Comparison of ENCODE assay signal across 17 cellular contexts in genomic region chr12:109137055-109137454, GRCh38. TPM values are rescaled to one million over a fixed set of nuclear protein-coding genes. Genes with fewer than 3 reads are reported as not detected.
DNase-seq lines count a peak whose midpoint lies in the region; TF ChIP-seq lines count a peak whose summit lies in the region.
"Had no signal": no experiment of that assay in that cellular context is flagged by ENCODE, and none has a peak within 500 bp of the region (broad histone marks: within the 10 kb centered on the region; RNA-seq: fewer than 3 reads in every experiment).

No MANE protein-coding gene starts in this region.

- H3K9ac ChIP-seq in mammary epithelial cell (ENCODE audit: insufficient read depth, low read length) (no peak overlapping the region), colonic mucosa (ENCODE audit: low read depth in 2 of 2, low read length in 2 of 2) (no peak overlapping the region)

- CTCF ChIA-PET in mammary epithelial cell (lab: Charles Lee; ENCODE audit: low non-redundant PET): no interaction called here

- intact Hi-C loops in breast epithelium (cut with DNase I; ENCODE audit: low total_unique reads) (no loop called here), mammary epithelial cell (cut with micrococcal nuclease) (no loop called here), sigmoid colon (cut with DNase I) (no loop called here), transverse colon (cut with DNase I; ENCODE audit: low total_unique reads) (no loop called here), colonic mucosa (cut with DNase I) (no loop called here)

- H3K79me2 ChIP-seq in mammary epithelial cell (ENCODE audit: insufficient read depth, low read length): no peaks in the 10 kb centered on the region

- dilution Hi-C loops in mammary epithelial cell (cut with HindIII; ENCODE audit: low sequenced_read_pairs): no loop called here

- no peak for TF ChIP-seq POLR2A in breast epithelium (IDR thresholded peaks at IDR 0.05)
- TF ChIP-seq POLR2A in sigmoid colon (IDR thresholded peaks at IDR 0.05): no peak
- no peak for TF ChIP-seq POLR2A in transverse colon (IDR thresholded peaks at IDR 0.05)

- WGBS in mammary epithelial cell (ENCODE audit: low coverage, missing lambda C conversion rate): 94% methylated on average over 2 of the region's 2 CpGs
- WGBS in sigmoid colon, 2 donors: 76 to 77% methylated on average over 2 of the region's 2 CpGs
- WGBS in transverse colon (ENCODE audit: low coverage in 1 of 2), 2 donors: 60 to 83% methylated on average over 2 of the region's 2 CpGs

- H3K4me2 ChIP-seq in mammary epithelial cell (ENCODE audit: insufficient read depth, low read depth, low read length): no peak overlapping the region

- peaks cover 0 to 6% of the 10 kb centered on the region in 2 donors for H3K4me1 ChIP-seq in breast epithelium
- no peaks in the 10 kb centered on the region for H3K4me1 ChIP-seq in mammary epithelial cell (ENCODE audit: insufficient read depth, low read length)
- H3K4me1 ChIP-seq in sigmoid colon: peaks cover 0 to 32% (median 21%) of the 10 kb centered on the region in 4 donors
- H3K4me1 ChIP-seq in transverse colon: peaks cover 0 to 8% (median 0%) of the 10 kb centered on the region in 4 donors
- H3K4me1 ChIP-seq in colonic mucosa: no peaks in the 10 kb centered on the region

- H3K36me3 ChIP-seq in breast epithelium: no peaks in the 10 kb centered on the region
- no peaks in the 10 kb centered on the region for H3K36me3 ChIP-seq in mammary epithelial cell (ENCODE audit: insufficient read depth, low read length)
- H3K36me3 ChIP-seq in sigmoid colon: peaks cover 0 to 14% (median 7%) of the 10 kb centered on the region in 4 donors
- peaks cover 0 to 6% (median 2%) of the 10 kb centered on the region in 4 donors for H3K36me3 ChIP-seq in transverse colon
- H3K36me3 ChIP-seq in colonic mucosa: no peaks in the 10 kb centered on the region

- peak in 1 of 4 donors; percentile 16 for TF ChIP-seq EP300 in sigmoid colon (IDR thresholded peaks at IDR 0.05)
- no peak for TF ChIP-seq EP300 in transverse colon (IDR thresholded peaks at IDR 0.05; ENCODE audit: low read depth)

- H3K9me3 ChIP-seq in breast epithelium (no peaks in the 10 kb centered on the region), mammary epithelial cell (replicated peaks; ENCODE audit: insufficient read depth, low read length) (peaks cover 4% of the 10 kb centered on the region), sigmoid colon (no peaks in the 10 kb centered on the region), transverse colon (no peaks in the 10 kb centered on the region), colonic mucosa (no peaks in the 10 kb centered on the region)

- H3K27ac ChIP-seq in breast epithelium (peak overlapping the region; percentile 57 to 81), mammary epithelial cell (ENCODE audit: insufficient read depth, low read depth, low read length) (no peak overlapping the region), sigmoid colon (peak overlapping the region; percentile 41 to 60 (median 54)), transverse colon (peak overlapping the region; percentile 6 to 33 (median 22)), colonic mucosa (no peak overlapping the region)
- H3K27ac ChIP-seq: 22Rv1 had no signal

- TF ChIP-seq CTCF in breast epithelium (IDR thresholded peaks at IDR 0.05) (no peak), mammary epithelial cell (conservative IDR thresholded peaks at IDR 0.05 in 1 of 2, IDR thresholded peaks at IDR 0.05 in 1 of 2; ENCODE audit: extremely low read depth in 1 of 2, insufficient read depth in 1 of 2, low read depth in 1 of 2, low read length in 2 of 2) (no peak), sigmoid colon (IDR thresholded peaks at IDR 0.05) (no peak), transverse colon (IDR thresholded peaks at IDR 0.05) (no peak), colonic mucosa (IDR thresholded peaks at IDR 0.05) (no peak)

- no peaks in the 10 kb centered on the region for H3K27me3 ChIP-seq in breast epithelium
- H3K27me3 ChIP-seq in mammary epithelial cell (ENCODE audit: insufficient read depth, low read length): no peaks in the 10 kb centered on the region
- no peaks in the 10 kb centered on the region for H3K27me3 ChIP-seq in sigmoid colon
- H3K27me3 ChIP-seq in transverse colon: no peaks in the 10 kb centered on the region
- H3K27me3 ChIP-seq in colonic mucosa: no peaks in the 10 kb centered on the region

- no TSS peak for BruUV-seq in mammary epithelial cell (replicated peaks; lab: Mats Ljungman, UMichigan)

- H4K20me1 ChIP-seq in mammary epithelial cell (ENCODE audit: insufficient read depth, low read length): no peaks in the 10 kb centered on the region

- in situ Hi-C loops in mammary epithelial cell (cut with MboI; ENCODE audit: low sequenced_read_pairs in 2 of 2): no loop called here
- in situ Hi-C loops in transverse colon (cut with MboI; ENCODE audit: low pct_ligation_motif_present in 1 of 4, low pct_unique_long_range_greater_than_20kb in 1 of 4, low sequenced_read_pairs in 3 of 4): no loop called here

- H3K4me3 ChIP-seq in breast epithelium: no peak overlapping the region
- H3K4me3 ChIP-seq in mammary epithelial cell (replicated peaks in 1 of 3; ENCODE audit: insufficient read depth in 1 of 3, low read depth in 2 of 3, low read length in 3 of 3): no peak overlapping the region
- no peak overlapping the region for H3K4me3 ChIP-seq in sigmoid colon
- H3K4me3 ChIP-seq in transverse colon: no peak overlapping the region
- no peak overlapping the region for H3K4me3 ChIP-seq in colonic mucosa

- H2AFZ ChIP-seq in mammary epithelial cell (ENCODE audit: low read depth, low read length): no peak overlapping the region

- DNase-seq in breast epithelium (ENCODE audit: low spot score in 2 of 2): no peak
- DNase-seq in mammary epithelial cell: no peak
- DNase-seq in fibroblast of the conjunctiva (ENCODE audit: low read depth): peak; percentile 16
- DNase-seq in sigmoid colon: no peak
- no peak for DNase-seq in transverse colon
- no peak for DNase-seq in COR-L47 (lab: John Stamatoyannopoulos, UW)
- DNase-seq in NCI-H446 (lab: John Stamatoyannopoulos, UW): no peak
- DNase-seq in colonic mucosa: no peak
- DNase-seq: CD8-positive, alpha-beta T cell; H7; MM.1S; NCI-H1105; NCI-H187; NCI-H446 treated with DMSO at 0.1 percent for 48 hours; NCI-H748 treated with DMSO at 0.1 percent for 48 hours; PC-3 had no signal

RNA-seq across cellular contexts. Expression of gene ACACB, which starts 20.7 kb away (rescaled TPM):
- total RNA-seq in breast epithelium: 100 to 1,000 TPM; 223 to 957 (median 301) TPM
- 1 to 10 TPM; 4.7 to 6.0 TPM for total RNA-seq in mammary epithelial cell
- 1.8 TPM for polyA plus RNA-seq in mammary epithelial cell
- 6.5 TPM for polyA minus RNA-seq in mammary epithelial cell
- 100 to 1,000 TPM; 116 to 295 (median 161) TPM for total RNA-seq in sigmoid colon
- 10 to 100 TPM in 1 of 3 donors, 1 to 10 TPM in 2; 5.3 to 36.0 (median 5.4) TPM for polyA plus RNA-seq in sigmoid colon
- total RNA-seq in transverse colon: 100 to 1,000 TPM in 2 of 4 donors, 10 to 100 TPM in 2; 69.5 to 132 (median 93.6) TPM
- 10 to 100 TPM; 21.3 to 32.8 TPM for total RNA-seq in colonic mucosa

RNA-seq across cellular contexts. Expression of gene UNG, which starts 39.7 kb away (rescaled TPM):
- total RNA-seq in breast epithelium: 10 to 100 TPM; 23.2 to 28.7 (median 23.9) TPM
- 10 to 100 TPM; 34.2 to 37.7 TPM for total RNA-seq in mammary epithelial cell
- polyA plus RNA-seq in mammary epithelial cell: 38.6 TPM
- 32.7 TPM for polyA minus RNA-seq in mammary epithelial cell
- total RNA-seq in sigmoid colon: 10 to 100 TPM; 11.9 to 17.1 (median 12.1) TPM
- 10 to 100 TPM; 27.0 to 34.8 (median 28.9) TPM for polyA plus RNA-seq in sigmoid colon
- total RNA-seq in transverse colon: 10 to 100 TPM in 3 of 4 donors, 1 to 10 TPM in 1; 6.7 to 29.4 (median 20.9) TPM
- total RNA-seq in colonic mucosa: 10 to 100 TPM; 48.7 to 68.3 TPM

RNA-seq across cellular contexts. Expression of gene ALKBH2, which starts 43.8 kb away (rescaled TPM):
- 10 to 100 TPM; 18.9 to 27.2 (median 18.9) TPM for total RNA-seq in breast epithelium
- 10 to 100 TPM; 15.2 to 23.9 TPM for total RNA-seq in mammary epithelial cell
- polyA plus RNA-seq in mammary epithelial cell: 23.1 TPM
- polyA minus RNA-seq in mammary epithelial cell: 34.9 TPM
- 10 to 100 TPM; 11.6 to 29.3 (median 16.5) TPM for total RNA-seq in sigmoid colon
- polyA plus RNA-seq in sigmoid colon: 10 to 100 TPM in 2 of 3 donors, 1 to 10 TPM in 1; 5.3 to 17.9 (median 14.4) TPM
- total RNA-seq in transverse colon: 10 to 100 TPM in 1 of 4 donors, 1 to 10 TPM in 2, not detected in 1; 3.4 to 11.1 (median 7.1) TPM
- total RNA-seq in colonic mucosa: 1 to 10 TPM; 5.0 to 8.9 TPM

Comparison
In these comparisons a context has a peak if more than half of its experiments do, and no peak if none do; other contexts are left out.
1. H3K27ac ChIP-seq: peak in breast epithelium (2 of 2), sigmoid colon (4 of 4) and transverse colon (4 of 4); none in mammary epithelial cell (single experiment) and colonic mucosa (single experiment).